In the genomic region with DNA sequence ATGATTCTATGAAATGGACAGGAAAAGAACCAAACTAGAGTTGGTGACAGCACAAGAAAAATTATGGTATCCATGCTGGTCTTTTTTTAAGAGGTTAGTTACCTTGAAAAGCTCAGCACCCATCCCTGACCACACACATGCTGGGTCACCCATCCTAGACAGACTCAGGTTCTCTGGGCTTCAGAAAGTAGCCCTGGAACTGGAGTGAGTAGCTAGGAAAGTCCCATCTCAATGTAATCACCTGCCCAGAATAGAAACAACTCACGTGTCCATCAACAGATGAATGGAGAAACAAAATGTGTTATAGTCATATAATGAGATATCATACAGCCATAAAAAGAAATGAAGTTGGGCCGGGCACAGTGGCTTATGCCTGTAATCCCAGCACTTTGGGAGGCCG, we compare ENCODE assay signal across 20 cellular contexts. TPM values are rescaled to one million over a fixed set of nuclear protein-coding genes. Genes with fewer than 3 reads are reported as not detected.
A peak's percentile ranks its signal among the peaks of the same experiment; 100 is the strongest.
DNase-seq lines count a peak whose midpoint lies in the region; ATAC-seq and TF ChIP-seq lines count a peak whose summit lies in the region.
"Had no signal": no experiment of that assay in that cellular context is flagged by ENCODE, and none has a peak within 500 bp of the region (broad histone marks: within the 10 kb centered on the region; RNA-seq: fewer than 3 reads in every experiment).

No MANE protein-coding gene starts in this region.

- ATAC-seq in memory B cell (ENCODE audit: low read depth) (peak; percentile 9), GM19328 (IDR thresholded peaks at IDR 0.05; ENCODE audit: unreplicated experiment) (no peak), GM18873 (IDR thresholded peaks at IDR 0.05; ENCODE audit: low FRiP score, unreplicated experiment) (no peak)
- ATAC-seq: HCT116, Right ventricle myocardium inferior had no signal

- peaks cover 13% of the 10 kb centered on the region; the same call in 1 of the 2 replicates for H4K20me1 ChIP-seq in BLaER1
- no peaks in the 10 kb centered on the region for H4K20me1 ChIP-seq in MM.1S (ENCODE audit: insufficient read depth, low read length)

- no peak overlapping the region for H2AFZ ChIP-seq in MM.1S (ENCODE audit: low read length)

- H3K27ac ChIP-seq in BLaER1, result no peak overlapping the region
- no peak overlapping the region for H3K27ac ChIP-seq in MM.1S (ENCODE audit: low read length)

- H3K4me1 Mint-ChIP-seq in memory B cell (peaks cover 35% of the 10 kb centered on the region), Calu3 (ENCODE audit: low read depth, unreplicated experiment) (peaks cover 13% of the 10 kb centered on the region)

- H3K9ac ChIP-seq in BLaER1 (no peak overlapping the region), MM.1S (ENCODE audit: low read length) (no peak overlapping the region)

- intact Hi-C loops in Calu3 (cut with micrococcal nuclease; ENCODE audit: unreplicated experiment), result loop anchor here (2.0 kb wide), 1 partner anchor 781 kb away; no protein-coding TSS in a partner anchor

- peaks cover 20% of the 10 kb centered on the region for H3F3A ChIP-seq in MM.1S (ENCODE audit: insufficient read depth, low read length)

- peak overlapping the region; percentile 93 for H3K4me2 ChIP-seq in BLaER1
- H3K4me2 ChIP-seq in MM.1S (ENCODE audit: low read depth, low read length), result no peak overlapping the region

- no peaks in the 10 kb centered on the region for H3K36me3 Mint-ChIP-seq in memory B cell
- H3K36me3 Mint-ChIP-seq in Calu3 (ENCODE audit: insufficient read depth, unreplicated experiment), result no peaks in the 10 kb centered on the region
- H3K36me3 Mint-ChIP-seq: CD4-positive, alpha-beta memory T cell had no signal

- no peaks in the 10 kb centered on the region; the same call in 1 of the 2 replicates for H3K27me3 ChIP-seq in BLaER1
- no peaks in the 10 kb centered on the region for H3K27me3 ChIP-seq in MM.1S (replicated peaks; ENCODE audit: insufficient read depth, low read length)
- H3K27me3 ChIP-seq: BE2C had no signal

- peaks cover 89% of the 10 kb centered on the region for H3K4me1 ChIP-seq in BLaER1
- H3K4me1 ChIP-seq in MM.1S (ENCODE audit: low read length), result peaks cover 43% of the 10 kb centered on the region
- H3K4me1 ChIP-seq: BE2C, Caco-2 had no signal

- DNase-seq in GM13977 (ENCODE audit: low spot score) (peak; percentile 48), MM.1S (peak; percentile 24), memory B cell (ENCODE audit: low spot score in 2 of 2) (no peak), Calu3 (no peak)
- DNase-seq in stimulated activated CD4-positive, alpha-beta T cell treated with anti-CD3 and anti-CD28 coated beads, Interleukin-15, amount 100 ng/mL, for 24 hours, result no peak
- DNase-seq: BE2C; CD4-positive, alpha-beta memory T cell; DND-41; Karpas-422; NCI-H1417; NCI-H1694 treated with DMSO at 0.1 percent for 48 hours; NCI-H2081 treated with DMSO at 0.1 percent for 48 hours; NCI-H2171 treated with DMSO at 0.1 percent for 48 hours; NCI-H524 treated with DMSO at 0.1 percent for 48 hours had no signal

- H3K27me3 Mint-ChIP-seq in memory B cell (peaks cover 7% of the 10 kb centered on the region), Calu3 (ENCODE audit: unreplicated experiment) (no peaks in the 10 kb centered on the region)

- H3K27ac Mint-ChIP-seq in memory B cell (peak overlapping the region; percentile 90), Calu3 (ENCODE audit: unreplicated experiment) (no peak overlapping the region)
- H3K27ac Mint-ChIP-seq: CD4-positive, alpha-beta memory T cell had no signal

- BruUV-seq in Calu3 (replicated peaks; lab: Mats Ljungman, UMichigan), result no TSS peak

- in situ Hi-C loops in GM13977 (cut with MboI; ENCODE audit: low pct_unique_long_range_greater_than_20kb, low sequenced_read_pairs, unreplicated experiment), result no loop called here

- no peaks in the 10 kb centered on the region for H3K9me2 ChIP-seq in MM.1S (replicated peaks; ENCODE audit: insufficient read depth, low read length)

- H3K36me3 ChIP-seq in BLaER1 (no peaks in the 10 kb centered on the region), MM.1S (replicated peaks; ENCODE audit: insufficient read depth, low read length) (no peaks in the 10 kb centered on the region)
- H3K36me3 ChIP-seq: BE2C had no signal

- CTCF ChIA-PET in Calu3 (lab: Charles Lee), result no interaction called here

- TF ChIP-seq CTCF in GM13977 (IDR thresholded peaks at IDR 0.05; ENCODE audit: extremely low read depth, insufficient read depth, missing control alignments), result no peak
- TF ChIP-seq CTCF in MM.1S (IDR thresholded peaks at IDR 0.05; ENCODE audit: low read length), result no peak
- TF ChIP-seq CTCF in Calu3 (IDR thresholded peaks at IDR 0.05; ENCODE audit: unreplicated experiment), result no peak

- H3K9me3 Mint-ChIP-seq in memory B cell (no peaks in the 10 kb centered on the region), Calu3 (ENCODE audit: low read depth, unreplicated experiment) (peaks cover 2% of the 10 kb centered on the region)

- H3K9me3 ChIP-seq in BLaER1 (no peaks in the 10 kb centered on the region), MM.1S (replicated peaks; ENCODE audit: insufficient read depth, low read length) (no peaks in the 10 kb centered on the region)
- H3K9me3 ChIP-seq: BE2C, Caco-2 had no signal

- H3K79me2 ChIP-seq in MM.1S (ENCODE audit: low read length), result no peaks in the 10 kb centered on the region

- no peak overlapping the region for H3K4me3 ChIP-seq in BLaER1
- no peak overlapping the region for H3K4me3 ChIP-seq in MM.1S (ENCODE audit: low read length)

- H3K4me3 Mint-ChIP-seq in memory B cell, result no peak overlapping the region
- no peak overlapping the region for H3K4me3 Mint-ChIP-seq in Calu3 (ENCODE audit: low read depth, unreplicated experiment)
- H3K4me3 Mint-ChIP-seq: CD4-positive, alpha-beta memory T cell had no signal

RNA-seq across cellular contexts. Expression of a gene that starts 37.0 kb away (rescaled TPM):
- 9.4 and 11.9 TPM in 2 replicates for total RNA-seq in Calu3 (2022)

Comparison
In these comparisons a context has a peak if more than half of its experiments do, and no peak if none do; other contexts are left out.
1. DNase-seq: peak in GM13977 (single experiment) and MM.1S (single experiment); none in memory B cell (0 of 2), stimulated activated CD4-positive, alpha-beta T cell treated with anti-CD3 and anti-CD28 coated beads, Interleukin-15, amount 100 ng/mL, for 24 hours (single experiment) and Calu3 (single experiment).